In genomic region chrX:41734530-41734929, GRCh38 we compare ENCODE assay signal across 8 cellular contexts. TPM values are rescaled to one million over a fixed set of nuclear protein-coding genes. Genes with fewer than 3 reads are reported as not detected.
DNase-seq lines count a peak whose midpoint lies in the region; ATAC-seq, FAIRE-seq and TF ChIP-seq lines count a peak whose summit lies in the region.

No MANE protein-coding gene starts in this region.

- FAIRE-seq in small intestine (lab: Jason Lieb, UNC): no peak

- H3K27ac ChIP-seq in parathyroid adenoma (no peak overlapping the region), small intestine (ENCODE audit: low read depth in 1 of 2, low read length in 1 of 2) (no peak overlapping the region)

- H3K4me1 ChIP-seq in parathyroid adenoma (no peaks in the 10 kb centered on the region), small intestine (ENCODE audit: control insufficient read depth in 2 of 2, insufficient read depth in 1 of 2, low read depth in 1 of 2, low read length in 1 of 2) (no peaks in the 10 kb centered on the region)

- no peaks in the 10 kb centered on the region for H3K9me3 Mint-ChIP-seq in activated naive CD4-positive, alpha-beta T cell treated with anti-CD3 and anti-CD28 coated beads, Interleukin-2, amount 50 U/mL, for 72 hours

- no peak overlapping the region for H2AFZ ChIP-seq in parathyroid adenoma

- peak; percentile 29 to 43 for ATAC-seq in activated naive CD4-positive, alpha-beta T cell treated with anti-CD3 and anti-CD28 coated beads, Interleukin-2, amount 50 U/mL, for 72 hours
- no peak for ATAC-seq in HG03378 (IDR thresholded peaks at IDR 0.05; ENCODE audit: unreplicated experiment)

- H3K9me3 ChIP-seq in parathyroid adenoma (ENCODE audit: control insufficient read depth, low read length) (no peaks in the 10 kb centered on the region), small intestine (ENCODE audit: control insufficient read depth, low read depth) (no peaks in the 10 kb centered on the region)

- no peaks in the 10 kb centered on the region for H3K27me3 ChIP-seq in parathyroid adenoma (ENCODE audit: control insufficient read depth, insufficient read depth, low read length)
- no peaks in the 10 kb centered on the region for H3K27me3 ChIP-seq in small intestine (ENCODE audit: control insufficient read depth in 2 of 2, insufficient read depth in 2 of 2, low read length in 2 of 2)

- no peaks in the 10 kb centered on the region for H3K36me3 Mint-ChIP-seq in activated naive CD4-positive, alpha-beta T cell treated with anti-CD3 and anti-CD28 coated beads, Interleukin-2, amount 50 U/mL, for 72 hours

- peak; percentile 11 for TF ChIP-seq CTCF in parathyroid adenoma (IDR thresholded peaks at IDR 0.05)

- H3K36me3 ChIP-seq in parathyroid adenoma (ENCODE audit: control insufficient read depth, insufficient read depth, low read length) (no peaks in the 10 kb centered on the region), small intestine (ENCODE audit: control insufficient read depth in 2 of 2, insufficient read depth in 2 of 2, low read length in 2 of 2) (no peaks in the 10 kb centered on the region)

- H3K4me2 ChIP-seq in parathyroid adenoma (ENCODE audit: low read length): no peak overlapping the region

- H3K27ac Mint-ChIP-seq in activated naive CD4-positive, alpha-beta T cell treated with anti-CD3 and anti-CD28 coated beads, Interleukin-2, amount 50 U/mL, for 72 hours: peak overlapping the region in 1 of 2 donors; percentile 22

- H3K4me3 ChIP-seq in parathyroid adenoma (ENCODE audit: low read depth, low read length): no peak overlapping the region
- H3K4me3 ChIP-seq in small intestine (ENCODE audit: low read depth in 1 of 2, low read length in 2 of 2): no peak overlapping the region

- no peak for DNase-seq in activated naive CD4-positive, alpha-beta T cell treated with anti-CD3 and anti-CD28 coated beads, Interleukin-2, amount 50 U/mL, for 72 hours (ENCODE audit: low spot score in 2 of 2)
- DNase-seq in activated naive CD4-positive, alpha-beta T cell treated with Interleukin-2 at 50 U/mL for 16 hours: no peak
- DNase-seq in NCI-H2227 (lab: John Stamatoyannopoulos, UW; ENCODE audit: unreplicated experiment) (peak; percentile 7), cerebellar cortex (ENCODE audit: low spot score) (peak; percentile 9), small intestine (no peak)
- DNase-seq in activated CD4-positive, CD25-positive, alpha-beta regulatory T cell treated with anti-CD3 and anti-CD28 coated beads, Interleukin-2, amount 50 U/mL, for 72 hours: no peak

- no peaks in the 10 kb centered on the region for H3K79me2 ChIP-seq in parathyroid adenoma

- 41 to 73% (median 46%) methylated on average over 1 of the region's 1 CpG for WGBS in small intestine, 3 donors

- H3K9ac ChIP-seq in parathyroid adenoma: no peak overlapping the region

RNA-seq across cellular contexts. Expression of gene GPR82, which starts 10.5 kb away (rescaled TPM):
- not detected for total RNA-seq in activated naive CD4-positive, alpha-beta T cell treated with anti-CD3 and anti-CD28 coated beads, Interleukin-2, amount 50 U/mL, for 72 hours
- under 1 TPM in 2 of 3 donors, not detected in 1; 0.19 to 0.81 TPM for polyA plus RNA-seq in small intestine

RNA-seq across cellular contexts. Expression of gene GPR34, which starts 45.8 kb away (rescaled TPM):
- under 1 TPM; 0.23 to 0.25 TPM for total RNA-seq in activated naive CD4-positive, alpha-beta T cell treated with anti-CD3 and anti-CD28 coated beads, Interleukin-2, amount 50 U/mL, for 72 hours
- 1 to 10 TPM in 2 of 3 donors, under 1 TPM in 1; 0.45 to 8.6 (median 4.9) TPM for polyA plus RNA-seq in small intestine

Comparison
In these comparisons a context has a peak if more than half of its experiments do, and no peak if none do; other contexts are left out.
1. DNase-seq: peak in NCI-H2227 (single experiment) and cerebellar cortex (single experiment); none in activated naive CD4-positive, alpha-beta T cell treated with anti-CD3 and anti-CD28 coated beads, Interleukin-2, amount 50 U/mL, for 72 hours (0 of 2), activated naive CD4-positive, alpha-beta T cell treated with Interleukin-2 at 50 U/mL for 16 hours (single experiment), activated CD4-positive, CD25-positive, alpha-beta regulatory T cell treated with anti-CD3 and anti-CD28 coated beads, Interleukin-2, amount 50 U/mL, for 72 hours (single experiment) and small intestine (single experiment).